1 cellular context compared by ENCODE assay signal in the genomic region with DNA sequence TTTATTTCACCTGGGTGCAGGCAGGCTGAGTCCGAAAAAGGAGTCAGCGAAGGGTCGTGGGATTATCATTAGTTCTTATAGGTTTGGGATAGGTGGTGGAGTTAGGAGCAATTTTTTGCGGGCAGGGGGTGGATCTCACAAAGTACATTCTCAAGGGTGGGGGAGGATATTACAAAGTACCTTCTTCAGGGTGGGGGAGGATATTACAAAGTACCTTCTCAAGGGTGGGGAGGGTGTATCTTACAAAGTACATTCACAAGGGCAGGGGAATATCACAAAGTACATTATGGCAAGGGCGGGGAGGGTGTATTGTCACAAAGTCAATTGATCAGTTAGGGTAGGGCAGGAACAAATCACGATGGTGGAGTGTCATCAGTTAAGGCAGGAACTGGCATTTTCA.
TF ChIP-seq lines count a peak whose summit lies in the region.

No MANE protein-coding gene starts in this region.

TF ChIP-seq in GM12878, 131 proteins besides CTCF, POLR2A, EP300 and RAD21:
- peak; percentile 46; the same call in 1 of the 2 replicates for TF ChIP-seq CBX5 (IDR thresholded peaks at IDR 0.05; ENCODE audit: low read depth)
